Comparison of ENCODE assay signal across 1 cellular context in genomic region chr12:101939856-101940265, GRCh38.
TF ChIP-seq lines count a peak whose summit lies in the region.

No MANE protein-coding gene starts in this region.

TF ChIP-seq in GM23338, 12 proteins besides CTCF, POLR2A, EP300 and RAD21 (continued from another document):
- TF ChIP-seq, protein P1, sequence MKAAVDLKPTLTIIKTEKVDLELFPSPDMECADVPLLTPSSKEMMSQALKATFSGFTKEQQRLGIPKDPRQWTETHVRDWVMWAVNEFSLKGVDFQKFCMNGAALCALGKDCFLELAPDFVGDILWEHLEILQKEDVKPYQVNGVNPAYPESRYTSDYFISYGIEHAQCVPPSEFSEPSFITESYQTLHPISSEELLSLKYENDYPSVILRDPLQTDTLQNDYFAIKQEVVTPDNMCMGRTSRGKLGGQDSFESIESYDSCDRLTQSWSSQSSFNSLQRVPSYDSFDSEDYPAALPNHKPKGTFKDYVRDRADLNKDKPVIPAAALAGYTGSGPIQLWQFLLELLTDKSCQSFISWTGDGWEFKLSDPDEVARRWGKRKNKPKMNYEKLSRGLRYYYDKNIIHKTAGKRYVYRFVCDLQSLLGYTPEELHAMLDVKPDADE (IDR thresholded peaks at IDR 0.05), result no peak
- TF ChIP-seq ZNF114 (CRISPR knock-in tag; IDR thresholded peaks at IDR 0.05) (no peak), POLR2AphosphoS5 (IDR thresholded peaks at IDR 0.05; ENCODE audit: low read depth) (no peak), REST (IDR thresholded peaks at IDR 0.05; ENCODE audit: unreplicated experiment) (no peak), EZH2phosphoT487 (IDR thresholded peaks at IDR 0.05; ENCODE audit: unreplicated experiment) (no peak)
TF ChIP-seq in GM23338: peak in this region for 0.
